In the genomic region with DNA sequence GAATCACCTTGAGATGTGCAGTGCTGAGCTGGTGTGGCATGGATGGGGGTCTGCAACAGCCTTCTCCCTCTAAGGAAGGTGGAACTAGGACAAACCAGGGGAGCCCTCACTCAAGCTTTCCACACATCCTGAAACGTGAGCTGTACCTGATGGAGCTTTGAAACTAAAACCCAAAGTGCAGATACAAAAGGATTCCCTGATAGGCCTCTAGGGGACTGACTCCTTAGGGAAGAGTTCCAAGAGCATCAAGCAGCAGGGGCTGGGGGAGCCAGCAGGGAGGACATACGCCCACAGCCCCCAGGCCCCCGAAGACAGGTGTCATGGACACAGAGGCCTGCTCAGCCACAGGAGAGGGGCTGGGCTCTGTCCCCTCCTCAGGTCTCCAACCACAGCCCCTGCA, we compare ENCODE assay signal across 27 cellular contexts.
"Had no signal": no experiment of that assay in that cellular context is flagged by ENCODE, and none has a peak within 500 bp of the region (broad histone marks: within the 10 kb centered on the region; RNA-seq: fewer than 3 reads in every experiment).

No MANE protein-coding gene starts in this region.

- H3K4me1 ChIP-seq: lower lobe of right lung had no signal

- H3K27me3 Mint-ChIP-seq: activated naive CD4-positive, alpha-beta T cell treated with anti-CD3 and anti-CD28 coated beads, Interleukin-2, amount 50 U/mL, for 24 hours; dendritic cell treated with granulocyte-macrophage colony-stimulating factor and Interleukin-4, amounts not matched to agents 40 ng/mL and 50 ng/mL, for 4 days; stimulated activated memory B cell treated with anti-CD40 and anti-IgM and Interleukin-4, amounts not matched to agents 10 μg/mL and 1 μg/mL and 100 μg/mL, for 72 hours had no signal

- H3K4me3 Mint-ChIP-seq: activated CD8-positive, alpha-beta T cell treated with anti-CD3 and anti-CD28 coated beads, Interleukin-2, amount 10 ng/mL, durations not matched to agents 7 days and 5 days; activated naive CD4-positive, alpha-beta T cell treated with anti-CD3 and anti-CD28 coated beads, Interleukin-2, amount 50 U/mL, for 24 hours; activated T-helper 1 cell treated with anti-CD3 and anti-CD28 coated beads, Interleukin-12 subunit alpha, Interleukin-12 subunit beta, Interleukin-2, Interleukin-4 antibody, amounts not matched to agents 30 ng/mL and 10 ng/mL and 1 ng/mL, durations not matched to agents 14 hours and 24 hours and 36 hours; dendritic cell treated with granulocyte-macrophage colony-stimulating factor and Interleukin-4, amounts not matched to agents 40 ng/mL and 50 ng/mL, for 4 days; nephron progenitor cell; stimulated activated memory B cell treated with anti-CD40 and anti-IgM and Interleukin-4, amounts not matched to agents 10 μg/mL and 1 μg/mL and 100 μg/mL, for 72 hours had no signal

- H3K27ac ChIP-seq: body of pancreas, cardiac muscle cell, lower lobe of right lung, stomach, suprapubic skin, transverse colon, WERI-Rb-1 had no signal

- ATAC-seq: activated CD8-positive, alpha-beta T cell treated with anti-CD3 and anti-CD28 coated beads, Interleukin-2, amount 10 ng/mL, durations not matched to agents 7 days and 5 days; body of pancreas; left colon; lower lobe of right lung; mucosa of descending colon; sciatic nerve; stimulated activated memory B cell treated with anti-CD40 and anti-IgM and Interleukin-4, amounts not matched to agents 10 μg/mL and 1 μg/mL and 100 μg/mL, for 72 hours had no signal

- H3K36me3 Mint-ChIP-seq: activated naive CD4-positive, alpha-beta T cell treated with anti-CD3 and anti-CD28 coated beads, Interleukin-2, amount 50 U/mL, for 24 hours; stimulated activated memory B cell treated with anti-CD40 and anti-IgM and Interleukin-4, amounts not matched to agents 10 μg/mL and 1 μg/mL and 100 μg/mL, for 72 hours had no signal

- H3K9me3 ChIP-seq: body of pancreas, lower lobe of right lung, mucosa of descending colon, stomach, suprapubic skin, transverse colon had no signal

- H3K36me3 ChIP-seq: cardiac muscle cell, WERI-Rb-1 had no signal

- H3K27me3 ChIP-seq: body of pancreas, cardiac muscle cell, stomach, suprapubic skin, transverse colon had no signal

- H3K9me3 Mint-ChIP-seq: activated naive CD4-positive, alpha-beta T cell treated with anti-CD3 and anti-CD28 coated beads, Interleukin-2, amount 50 U/mL, for 24 hours; activated T-helper 1 cell treated with anti-CD3 and anti-CD28 coated beads, Interleukin-12 subunit alpha, Interleukin-12 subunit beta, Interleukin-2, Interleukin-4 antibody, amounts not matched to agents 30 ng/mL and 10 ng/mL and 1 ng/mL, durations not matched to agents 14 hours and 24 hours and 36 hours; nephron progenitor cell; stimulated activated memory B cell treated with anti-CD40 and anti-IgM and Interleukin-4, amounts not matched to agents 10 μg/mL and 1 μg/mL and 100 μg/mL, for 72 hours had no signal

- H3K27ac Mint-ChIP-seq: activated CD8-positive, alpha-beta T cell treated with anti-CD3 and anti-CD28 coated beads, Interleukin-2, amount 10 ng/mL, durations not matched to agents 7 days and 5 days; activated naive CD4-positive, alpha-beta T cell treated with anti-CD3 and anti-CD28 coated beads, Interleukin-2, amount 50 U/mL, for 24 hours; activated T-helper 1 cell treated with anti-CD3 and anti-CD28 coated beads, Interleukin-12 subunit alpha, Interleukin-12 subunit beta, Interleukin-2, Interleukin-4 antibody, amounts not matched to agents 30 ng/mL and 10 ng/mL and 1 ng/mL, durations not matched to agents 14 hours and 24 hours and 36 hours; nephron progenitor cell; stimulated activated memory B cell treated with anti-CD40 and anti-IgM and Interleukin-4, amounts not matched to agents 10 μg/mL and 1 μg/mL and 100 μg/mL, for 72 hours had no signal

- DNase-seq: activated CD4-positive, alpha-beta T cell treated with anti-CD3 and anti-CD28 coated beads for 1 hour; activated CD4-positive, alpha-beta T cell treated with anti-CD3 and anti-CD28 coated beads, Interleukin-2, amount 50 U/mL, for 1 hour; activated CD8-positive, alpha-beta T cell treated with anti-CD3 and anti-CD28 coated beads, Interleukin-2, amount 10 ng/mL, durations not matched to agents 7 days and 5 days; activated gamma-delta T cell treated with Interleukin-2 at 50 U/mL for 16 hours; anterior cingulate cortex; body of pancreas; effector CD4-positive, alpha-beta T cell; foreskin melanocyte; hippocampal formation; left colon; lower lobe of right lung; mesendoderm; mucosa of descending colon; nephron progenitor cell; nucleus accumbens; small intestine; stimulated activated CD4-positive, alpha-beta T cell treated with anti-CD3 and anti-CD28 coated beads, Interleukin-2, amount 100 ng/mL, for 24 hours; stomach; transverse colon; WERI-Rb-1 had no signal

- H3K4me1 Mint-ChIP-seq: activated naive CD4-positive, alpha-beta T cell treated with anti-CD3 and anti-CD28 coated beads, Interleukin-2, amount 50 U/mL, for 24 hours; nephron progenitor cell had no signal

- H3K4me3 ChIP-seq: body of pancreas, cardiac muscle cell, lower lobe of right lung, mucosa of descending colon, stomach, suprapubic skin, transverse colon had no signal
